21 cellular contexts compared by ENCODE assay signal in the genomic region with DNA sequence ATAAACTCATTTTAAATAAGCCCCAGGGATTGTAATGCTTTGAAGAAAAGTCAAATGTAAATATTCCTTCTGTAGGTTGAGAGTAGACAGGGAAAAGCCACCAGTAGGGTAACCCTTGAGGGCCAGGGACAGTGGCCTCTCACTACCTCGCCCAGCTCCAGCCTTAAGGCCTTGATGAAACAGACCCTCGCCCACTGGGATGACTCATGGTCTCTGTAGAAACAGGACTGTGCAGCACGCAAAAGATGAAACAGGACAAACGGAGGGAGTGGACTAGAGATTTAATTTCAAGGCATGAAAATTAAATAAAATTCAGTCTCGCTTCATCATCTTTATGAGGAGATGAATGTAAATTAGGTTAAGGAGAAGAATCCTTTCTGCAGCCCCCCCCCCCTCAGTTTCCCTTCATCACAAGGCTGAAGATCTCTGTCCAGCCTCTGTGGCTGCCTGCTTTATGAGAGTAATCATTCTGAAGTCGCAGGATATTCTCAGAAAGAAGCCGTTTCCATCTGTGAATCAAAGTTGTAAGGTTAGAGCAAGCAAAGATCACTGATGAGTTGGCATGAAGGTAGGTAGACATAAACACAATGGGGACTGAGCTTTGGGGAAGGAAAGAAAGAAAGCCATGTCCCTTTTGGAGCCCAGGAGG.
DNase-seq lines count a peak whose midpoint lies in the region; ATAC-seq and TF ChIP-seq lines count a peak whose summit lies in the region.
"Had no signal": no experiment of that assay in that cellular context is flagged by ENCODE, and none has a peak within 500 bp of the region (broad histone marks: within the 10 kb centered on the region; RNA-seq: fewer than 3 reads in every experiment).

No MANE protein-coding gene starts in this region.

- H3K27me3 ChIP-seq in Caco-2 (replicated peaks; ENCODE audit: control insufficient read depth, insufficient read depth, low read length) (no peaks in the 10 kb centered on the region), IMR-90 (ENCODE audit: control insufficient read depth, insufficient read depth, low read length) (no peaks in the 10 kb centered on the region), mammary epithelial cell (ENCODE audit: insufficient read depth, low read length) (no peaks in the 10 kb centered on the region)
- H3K27me3 ChIP-seq: sigmoid colon had no signal

- H2BK20ac ChIP-seq in IMR-90 (ENCODE audit: low read depth, low read length), result no peak overlapping the region

- no peak overlapping the region for H3K27ac Mint-ChIP-seq in Caco-2 (ENCODE audit: unreplicated experiment)
- H3K27ac Mint-ChIP-seq: CD14-positive monocyte had no signal

- H2AK9ac ChIP-seq in IMR-90 (replicated peaks; ENCODE audit: low read depth, low read length, poor library complexity), result no peak overlapping the region

- H3K4me1 ChIP-seq in Caco-2 (peaks cover 3% of the 10 kb centered on the region), IMR-90 (ENCODE audit: control insufficient read depth, insufficient read depth, low read length) (peaks cover 7% of the 10 kb centered on the region), mammary epithelial cell (ENCODE audit: insufficient read depth, low read length) (no peaks in the 10 kb centered on the region)
- H3K4me1 ChIP-seq: HAP-1, sigmoid colon had no signal

- peak overlapping the region in 1 of 2 experiments; percentile 36; a peak in 1 of 4 replicates for H4K8ac ChIP-seq in IMR-90 (ENCODE audit: low read depth in 2 of 2, low read length in 2 of 2)

- H2BK15ac ChIP-seq in IMR-90 (ENCODE audit: low read depth, low read length), result no peak overlapping the region

- no peak overlapping the region for H2AK5ac ChIP-seq in IMR-90 (ENCODE audit: low read depth, low read length)

- H4K20me1 ChIP-seq in IMR-90 (ENCODE audit: insufficient read depth, low read length) (no peaks in the 10 kb centered on the region), mammary epithelial cell (ENCODE audit: insufficient read depth, low read length) (no peaks in the 10 kb centered on the region)

- H3K4me3 Mint-ChIP-seq in Caco-2 (ENCODE audit: unreplicated experiment), result no peak overlapping the region
- H3K4me3 Mint-ChIP-seq: CD14-positive monocyte had no signal

- H3K27me3 Mint-ChIP-seq in Caco-2 (ENCODE audit: insufficient read depth, unreplicated experiment), result no peaks in the 10 kb centered on the region

- CTCF ChIA-PET in Caco-2 (lab: Charles Lee) (interaction anchor here (1.4 kb wide), 1 partner anchor 60 kb away, joined by 3 read pairs; the partner anchor contains the start of gene TMEM200A), IMR-90 (lab: Yijun Ruan, JAX) (no interaction called here), mammary epithelial cell (lab: Charles Lee; ENCODE audit: low non-redundant PET) (no interaction called here)

- peaks cover 6% of the 10 kb centered on the region for H3K36me3 Mint-ChIP-seq in Caco-2 (ENCODE audit: insufficient read depth, unreplicated experiment)
- H3K36me3 Mint-ChIP-seq: CD14-positive monocyte had no signal

- POLR2A ChIA-PET in Caco-2 (lab: Charles Lee) (no interaction called here), IMR-90 (lab: Charles Lee; ENCODE audit: unreplicated experiment) (no interaction called here)

- 0 out of 2 replicates have a peak overlapping the region, but pooled peaks have one; percentile 40 for H3K14ac ChIP-seq in IMR-90 (replicated peaks; ENCODE audit: low read depth, low read length)

- BruUV-seq in Caco-2 (replicated peaks; lab: Mats Ljungman, UMichigan), result no TSS peak
- BruUV-seq in IMR-90 (replicated peaks; lab: Mats Ljungman, UMichigan), result no TSS peak
- no TSS peak for BruUV-seq in mammary epithelial cell (replicated peaks; lab: Mats Ljungman, UMichigan)

- TF ChIP-seq RAD21 in IMR-90 (IDR thresholded peaks at IDR 0.05; ENCODE audit: low read length), result no peak

- H3K9me1 ChIP-seq in IMR-90 (ENCODE audit: insufficient read depth, low read length), result no peaks in the 10 kb centered on the region

- ATAC-seq in IMR-90 (ENCODE audit: low read depth) (peak; percentile 27), GM19328 (IDR thresholded peaks at IDR 0.05; ENCODE audit: unreplicated experiment) (no peak), HG03565 (IDR thresholded peaks at IDR 0.05; ENCODE audit: unreplicated experiment) (no peak)
- ATAC-seq: Right ventricle myocardium inferior had no signal

- H3K9me3 Mint-ChIP-seq in Caco-2 (ENCODE audit: unreplicated experiment), result no peaks in the 10 kb centered on the region

- H3K27ac ChIP-seq in IMR-90 (ENCODE audit: insufficient read depth, low read length), result no peak overlapping the region
- H3K27ac ChIP-seq in mammary epithelial cell (ENCODE audit: insufficient read depth, low read depth, low read length), result no peak overlapping the region
- H3K27ac ChIP-seq: sigmoid colon had no signal

- dilution Hi-C loops in IMR-90 (cut with HindIII; ENCODE audit: low sequenced_read_pairs, unreplicated experiment), result no loop called here
- dilution Hi-C loops in mammary epithelial cell (cut with HindIII; ENCODE audit: low sequenced_read_pairs), result no loop called here

- H3K18ac ChIP-seq in IMR-90 (ENCODE audit: low read depth, low read length), result no peak overlapping the region; the same call in 1 of the 2 replicates

- intact Hi-C loops in Caco-2 (cut with micrococcal nuclease; ENCODE audit: unreplicated experiment) (loop anchor here (5.0 kb wide), 1 partner anchor 59 kb away; the partner anchor contains the start of gene TMEM200A), IMR-90 (cut with micrococcal nuclease) (loop anchor here (5.0 kb wide), 1 partner anchor 104 kb away; no protein-coding TSS in a partner anchor), mammary epithelial cell (cut with micrococcal nuclease) (no loop called here)

- H3K9ac ChIP-seq in IMR-90 (ENCODE audit: low read depth, low read length), result no peak overlapping the region
- H3K9ac ChIP-seq in mammary epithelial cell (ENCODE audit: insufficient read depth, low read length), result no peak overlapping the region

- H3K4me3 ChIP-seq in Caco-2 (ENCODE audit: low read depth, low read length) (no peak overlapping the region), IMR-90 (ENCODE audit: insufficient read depth, low read depth, low read length) (no peak overlapping the region), mammary epithelial cell (replicated peaks in 1 of 3; ENCODE audit: insufficient read depth in 1 of 3, low read depth in 2 of 3, low read length in 3 of 3) (no peak overlapping the region)
- H3K4me3 ChIP-seq: HAP-1, sigmoid colon had no signal

- peaks cover 14 to 20% of the 10 kb centered on the region in 2 experiments; a peak in 3 of 4 replicates for H3K79me1 ChIP-seq in IMR-90 (ENCODE audit: low read depth in 1 of 2, low read length in 2 of 2)

- H3K36me3 ChIP-seq in Caco-2 (ENCODE audit: control insufficient read depth, insufficient read depth, low read length) (no peaks in the 10 kb centered on the region), IMR-90 (ENCODE audit: control insufficient read depth, insufficient read depth, low read length) (no peaks in the 10 kb centered on the region), mammary epithelial cell (ENCODE audit: insufficient read depth, low read length) (no peaks in the 10 kb centered on the region)
- H3K36me3 ChIP-seq: HAP-1, sigmoid colon had no signal

- H3K56ac ChIP-seq in IMR-90 (ENCODE audit: extremely low read depth, insufficient read depth, low read length), result no peak overlapping the region

- in situ Hi-C loops in IMR-90 (cut with MboI; ENCODE audit: low sequenced_read_pairs), result no loop called here
- in situ Hi-C loops in mammary epithelial cell (cut with MboI; ENCODE audit: low sequenced_read_pairs in 2 of 2), result no loop called here

- H4K5ac ChIP-seq in IMR-90 (ENCODE audit: low read depth, low read length), result no peak overlapping the region

- H3K9me3 ChIP-seq in Caco-2, result no peaks in the 10 kb centered on the region
- H3K9me3 ChIP-seq in IMR-90 (ENCODE audit: control insufficient read depth, insufficient read depth, low read length), result no peaks in the 10 kb centered on the region
- H3K9me3 ChIP-seq in mammary epithelial cell (replicated peaks; ENCODE audit: insufficient read depth, low read length), result no peaks in the 10 kb centered on the region
- H3K9me3 ChIP-seq: HAP-1, sigmoid colon had no signal

- H3K4ac ChIP-seq in IMR-90 (ENCODE audit: low read depth, low read length), result 0 out of 2 replicates have a peak overlapping the region, but pooled peaks have one; percentile 17

- peak overlapping the region; percentile 57; the same call in 1 of the 2 replicates for H3K4me2 ChIP-seq in IMR-90 (ENCODE audit: low read depth, low read length)
- peak overlapping the region; percentile 50 for H3K4me2 ChIP-seq in mammary epithelial cell (ENCODE audit: insufficient read depth, low read depth, low read length)

- H4K91ac ChIP-seq in IMR-90 (ENCODE audit: insufficient read depth, low read depth, low read length), result no peak overlapping the region

- peak; percentile 36 to 43 for DNase-seq in Caco-2
- peak; percentile 67 for DNase-seq in IMR-90
- peak; percentile 22 for DNase-seq in mammary epithelial cell
- DNase-seq in islet precursor cell, result peak; percentile 71
- no peak for DNase-seq in activated gamma-delta T cell (lab: John Stamatoyannopoulos, UW)
- DNase-seq in amniotic stem cell (lab: John Stamatoyannopoulos, UW), result no peak
- DNase-seq: ACHN; activated naive CD4-positive, alpha-beta T cell treated with anti-CD3 and anti-CD28 coated beads, Interleukin-2, amount 50 U/mL, for 16 hours; activated T-cell treated with anti-CD3 and anti-CD28 coated beads, Interleukin-2, amount 50 U/mL, for 48 hours; NCI-H1092; NCI-H1930; NCI-H345; NCI-H82; OCI-M1; posterior cingulate gyrus; sigmoid colon had no signal

- H3K79me2 ChIP-seq in mammary epithelial cell (ENCODE audit: insufficient read depth, low read length), result peaks cover 11% of the 10 kb centered on the region

- no peak for TF ChIP-seq POLR2A in IMR-90 (IDR thresholded peaks at IDR 0.05; ENCODE audit: low read depth, low read length)

- WGBS in IMR-90 (ENCODE audit: extremely low coverage in 2 of 2, insufficient read length in 1 of 2), 2 experiments, result 100% methylated on average over 1 of the region's 7 CpGs; no CpG with 5 or more reads in 1 of the 2 experiments
- 57% methylated on average over 7 of the region's 7 CpGs for WGBS in mammary epithelial cell (ENCODE audit: low coverage, missing lambda C conversion rate)

- TF ChIP-seq CTCF in Caco-2 (IDR thresholded peaks at IDR 0.05; ENCODE audit: insufficient read depth in 1 of 2, low read depth in 1 of 2, low read length in 1 of 2, severe bottlenecking in 1 of 2, unreplicated experiment in 1 of 2), result no peak
- TF ChIP-seq CTCF in IMR-90 (conservative IDR thresholded peaks at IDR 0.05; ENCODE audit: low read depth, low read length), result no peak
- no peak for TF ChIP-seq CTCF in mammary epithelial cell (conservative IDR thresholded peaks at IDR 0.05 in 1 of 2, IDR thresholded peaks at IDR 0.05 in 1 of 2; ENCODE audit: extremely low read depth in 1 of 2, insufficient read depth in 1 of 2, low read depth in 1 of 2, low read length in 2 of 2)

- no peak overlapping the region for H3K23ac ChIP-seq in IMR-90 (ENCODE audit: low read depth, low read length)

- H2AFZ ChIP-seq in IMR-90 (replicated peaks; ENCODE audit: low read length, poor library complexity) (peak overlapping the region; percentile 24), mammary epithelial cell (ENCODE audit: low read depth, low read length) (no peak overlapping the region)

- H3K4me1 Mint-ChIP-seq in Caco-2 (ENCODE audit: low read depth, unreplicated experiment), result peaks cover 22% of the 10 kb centered on the region
- H3K4me1 Mint-ChIP-seq: CD14-positive monocyte had no signal

- 0 out of 2 replicates have a peak overlapping the region, but pooled peaks have one; percentile 2 for H2BK120ac ChIP-seq in IMR-90 (ENCODE audit: low read depth, low read length)

- H2BK5ac ChIP-seq in IMR-90 (ENCODE audit: low read depth, low read length, poor library complexity, severe bottlenecking), result peak overlapping the region; percentile 63

Comparison
In these comparisons a context has a peak if more than half of its experiments do, and no peak if none do; other contexts are left out.
1. DNase-seq: peak in Caco-2 (2 of 2), IMR-90 (single experiment), mammary epithelial cell (single experiment) and islet precursor cell (single experiment); none in activated gamma-delta T cell (single experiment) and amniotic stem cell (single experiment).